Comparison of ENCODE assay signal across 7 cellular contexts in genomic region chr10:68016519-68016918, GRCh38. TPM values are rescaled to one million over a fixed set of nuclear protein-coding genes. Genes with fewer than 3 reads are reported as not detected.
A peak's percentile ranks its signal among the peaks of the same experiment; 100 is the strongest.
DNase-seq lines count a peak whose midpoint lies in the region; ATAC-seq and TF ChIP-seq lines count a peak whose summit lies in the region.
"Not testable (repeated sequence)": the region's sequence is repeated elsewhere in the genome, so short reads cannot be mapped to it uniquely, and the experiment has no call there.

No MANE protein-coding gene starts in this region.

- H3K4me3 Mint-ChIP-seq in CD8-positive, alpha-beta T cell; HFFc6; T-helper 1 cell treated with Interleukin-12 subunit alpha and Interleukin-12 subunit beta and Interleukin-4 antibody, amounts not matched to agents 30 μg/mL and 1 μg/mL, for 36 hours; activated CD4-positive, alpha-beta memory T cell treated with anti-CD3 and anti-CD28 coated beads for 36 hours; activated T-helper 1 cell treated with anti-CD3 and anti-CD28 coated beads, Interleukin-12 subunit alpha, Interleukin-12 subunit beta, Interleukin-2, Interleukin-4 antibody, amounts not matched to agents 30 ng/mL and 10 ng/mL and 1 ng/mL, durations not matched to agents 14 hours and 24 hours and 36 hours; activated naive CD8-positive, alpha-beta T cell: not testable (repeated sequence)
- H3K4me3 Mint-ChIP-seq in naive thymus-derived CD8-positive, alpha-beta T cell: peak overlapping the region in 1 of 10 donors; percentile 58

- CTCF ChIA-PET in CD8-positive, alpha-beta T cell (lab: Charles Lee): interaction anchor here (1.6 kb wide), 1 partner anchor 20 kb away, joined by 5 read pairs; no protein-coding TSS in a partner anchor
- CTCF ChIA-PET in activated CD4-positive, alpha-beta memory T cell treated with anti-CD3 and anti-CD28 coated beads for 36 hours (lab: Charles Lee): interaction anchor here (0.6 kb wide), 1 partner anchor 1498 kb away, joined by 4 read pairs; no protein-coding TSS in a partner anchor

- DNase-seq in CD8-positive, alpha-beta T cell; HFFc6; activated CD4-positive, alpha-beta memory T cell treated with anti-CD3 and anti-CD28 coated beads for 36 hours; activated T-helper 1 cell treated with anti-CD3 and anti-CD28 coated beads, Interleukin-12 subunit alpha, Interleukin-12 subunit beta, Interleukin-2, Interleukin-4 antibody, amounts not matched to agents 30 ng/mL and 10 ng/mL and 1 ng/mL, durations not matched to agents 14 hours and 24 hours and 36 hours (ENCODE audit: low spot score); naive thymus-derived CD8-positive, alpha-beta T cell: not testable (repeated sequence)

- TF ChIP-seq CTCF in CD8-positive, alpha-beta T cell (IDR thresholded peaks at IDR 0.05); HFFc6 (IDR thresholded peaks at IDR 0.05): not testable (repeated sequence)

- ATAC-seq in CD8-positive, alpha-beta T cell: not testable (repeated sequence)
- ATAC-seq in naive thymus-derived CD8-positive, alpha-beta T cell: peak in 1 of 2 donors; percentile 47

- H3K9me3 Mint-ChIP-seq in CD8-positive, alpha-beta T cell; HFFc6; activated CD4-positive, alpha-beta memory T cell treated with anti-CD3 and anti-CD28 coated beads for 36 hours; activated naive CD8-positive, alpha-beta T cell (ENCODE audit: low read depth): not testable (repeated sequence)
- H3K9me3 Mint-ChIP-seq in T-helper 1 cell treated with Interleukin-12 subunit alpha and Interleukin-12 subunit beta and Interleukin-4 antibody, amounts not matched to agents 30 μg/mL and 1 μg/mL, for 36 hours: peaks cover 19% of the 10 kb centered on the region
- peaks cover 13% of the 10 kb centered on the region for H3K9me3 Mint-ChIP-seq in activated T-helper 1 cell treated with anti-CD3 and anti-CD28 coated beads, Interleukin-12 subunit alpha, Interleukin-12 subunit beta, Interleukin-2, Interleukin-4 antibody, amounts not matched to agents 30 ng/mL and 10 ng/mL and 1 ng/mL, durations not matched to agents 14 hours and 24 hours and 36 hours
- H3K9me3 Mint-ChIP-seq in naive thymus-derived CD8-positive, alpha-beta T cell: peaks cover 0 to 17% (median 9%) of the 10 kb centered on the region in 9 donors

- intact Hi-C loops in CD8-positive, alpha-beta T cell (cut with DNase I, micrococcal nuclease); activated CD4-positive, alpha-beta memory T cell treated with anti-CD3 and anti-CD28 coated beads for 36 hours (cut with micrococcal nuclease); activated T-helper 1 cell treated with anti-CD3 and anti-CD28 coated beads, Interleukin-12 subunit alpha, Interleukin-12 subunit beta, Interleukin-2, Interleukin-4 antibody, amounts not matched to agents 30 ng/mL and 10 ng/mL and 1 ng/mL, durations not matched to agents 14 hours and 24 hours and 36 hours (cut with micrococcal nuclease): not testable (repeated sequence)

- peaks cover 13% of the 10 kb centered on the region for H3K36me3 ChIP-seq in CD8-positive, alpha-beta T cell (ENCODE audit: insufficient read depth, low read length)

- not testable (repeated sequence) for H3K27ac ChIP-seq in CD8-positive, alpha-beta T cell (ENCODE audit: low read depth, low read length)

- peaks cover 63% of the 10 kb centered on the region for H3K36me3 Mint-ChIP-seq in CD8-positive, alpha-beta T cell
- peaks cover 55% of the 10 kb centered on the region for H3K36me3 Mint-ChIP-seq in HFFc6 (ENCODE audit: low read depth)
- H3K36me3 Mint-ChIP-seq in T-helper 1 cell treated with Interleukin-12 subunit alpha and Interleukin-12 subunit beta and Interleukin-4 antibody, amounts not matched to agents 30 μg/mL and 1 μg/mL, for 36 hours (ENCODE audit: low read depth): peaks cover 42% of the 10 kb centered on the region
- H3K36me3 Mint-ChIP-seq in activated CD4-positive, alpha-beta memory T cell treated with anti-CD3 and anti-CD28 coated beads for 36 hours: peaks cover 33% of the 10 kb centered on the region
- H3K36me3 Mint-ChIP-seq in activated T-helper 1 cell treated with anti-CD3 and anti-CD28 coated beads, Interleukin-12 subunit alpha, Interleukin-12 subunit beta, Interleukin-2, Interleukin-4 antibody, amounts not matched to agents 30 ng/mL and 10 ng/mL and 1 ng/mL, durations not matched to agents 14 hours and 24 hours and 36 hours (ENCODE audit: low read depth): peaks cover 36% of the 10 kb centered on the region
- H3K36me3 Mint-ChIP-seq in activated naive CD8-positive, alpha-beta T cell: peaks cover 32% of the 10 kb centered on the region
- H3K36me3 Mint-ChIP-seq in naive thymus-derived CD8-positive, alpha-beta T cell: peaks cover 17 to 56% (median 34%) of the 10 kb centered on the region in 3 donors

- POLR2A ChIA-PET in CD8-positive, alpha-beta T cell (lab: Charles Lee); activated CD4-positive, alpha-beta memory T cell treated with anti-CD3 and anti-CD28 coated beads for 36 hours (lab: Charles Lee); naive thymus-derived CD8-positive, alpha-beta T cell (lab: Charles Lee): not testable (repeated sequence)

- H3K4me1 ChIP-seq in CD8-positive, alpha-beta T cell (ENCODE audit: insufficient read depth, low read length): not testable (repeated sequence)

- peak overlapping the region; percentile 33 for H3K27ac Mint-ChIP-seq in CD8-positive, alpha-beta T cell
- peak overlapping the region; percentile 62 for H3K27ac Mint-ChIP-seq in HFFc6
- peak overlapping the region; percentile 23 for H3K27ac Mint-ChIP-seq in T-helper 1 cell treated with Interleukin-12 subunit alpha and Interleukin-12 subunit beta and Interleukin-4 antibody, amounts not matched to agents 30 μg/mL and 1 μg/mL, for 36 hours
- H3K27ac Mint-ChIP-seq in activated CD4-positive, alpha-beta memory T cell treated with anti-CD3 and anti-CD28 coated beads for 36 hours: peak overlapping the region; percentile 44
- peak overlapping the region; percentile 14 for H3K27ac Mint-ChIP-seq in activated T-helper 1 cell treated with anti-CD3 and anti-CD28 coated beads, Interleukin-12 subunit alpha, Interleukin-12 subunit beta, Interleukin-2, Interleukin-4 antibody, amounts not matched to agents 30 ng/mL and 10 ng/mL and 1 ng/mL, durations not matched to agents 14 hours and 24 hours and 36 hours
- H3K27ac Mint-ChIP-seq in activated naive CD8-positive, alpha-beta T cell: peak overlapping the region; percentile 30
- H3K27ac Mint-ChIP-seq in naive thymus-derived CD8-positive, alpha-beta T cell: peak overlapping the region in 6 of 10 donors; percentile 10 to 71 (median 22)

- not testable (repeated sequence) for H3K4me3 ChIP-seq in CD8-positive, alpha-beta T cell (ENCODE audit: low read depth, low read length)

- H3K27me3 ChIP-seq in CD8-positive, alpha-beta T cell (ENCODE audit: insufficient read depth, low read length): not testable (repeated sequence)

- not testable (repeated sequence) for H3K27me3 Mint-ChIP-seq in CD8-positive, alpha-beta T cell (ENCODE audit: low read depth); T-helper 1 cell treated with Interleukin-12 subunit alpha and Interleukin-12 subunit beta and Interleukin-4 antibody, amounts not matched to agents 30 μg/mL and 1 μg/mL, for 36 hours (ENCODE audit: low read depth); activated CD4-positive, alpha-beta memory T cell treated with anti-CD3 and anti-CD28 coated beads for 36 hours; activated T-helper 1 cell treated with anti-CD3 and anti-CD28 coated beads, Interleukin-12 subunit alpha, Interleukin-12 subunit beta, Interleukin-2, Interleukin-4 antibody, amounts not matched to agents 30 ng/mL and 10 ng/mL and 1 ng/mL, durations not matched to agents 14 hours and 24 hours and 36 hours (ENCODE audit: insufficient read depth); activated naive CD8-positive, alpha-beta T cell; naive thymus-derived CD8-positive, alpha-beta T cell
- peaks cover 15% of the 10 kb centered on the region for H3K27me3 Mint-ChIP-seq in HFFc6 (ENCODE audit: insufficient read depth)

- not testable (repeated sequence) for H3K9me3 ChIP-seq in CD8-positive, alpha-beta T cell (ENCODE audit: low read length)

- H3K4me1 Mint-ChIP-seq in CD8-positive, alpha-beta T cell (ENCODE audit: low read depth): peaks cover 12% of the 10 kb centered on the region
- peaks cover 17% of the 10 kb centered on the region for H3K4me1 Mint-ChIP-seq in HFFc6 (ENCODE audit: low read depth)
- H3K4me1 Mint-ChIP-seq in T-helper 1 cell treated with Interleukin-12 subunit alpha and Interleukin-12 subunit beta and Interleukin-4 antibody, amounts not matched to agents 30 μg/mL and 1 μg/mL, for 36 hours (ENCODE audit: low read depth); activated CD4-positive, alpha-beta memory T cell treated with anti-CD3 and anti-CD28 coated beads for 36 hours (ENCODE audit: low read depth); activated T-helper 1 cell treated with anti-CD3 and anti-CD28 coated beads, Interleukin-12 subunit alpha, Interleukin-12 subunit beta, Interleukin-2, Interleukin-4 antibody, amounts not matched to agents 30 ng/mL and 10 ng/mL and 1 ng/mL, durations not matched to agents 14 hours and 24 hours and 36 hours (ENCODE audit: low read depth): not testable (repeated sequence)
- H3K4me1 Mint-ChIP-seq in activated naive CD8-positive, alpha-beta T cell (ENCODE audit: low read depth): peaks cover 11% of the 10 kb centered on the region
- peaks cover 7 to 20% (median 9%) of the 10 kb centered on the region in 4 donors for H3K4me1 Mint-ChIP-seq in naive thymus-derived CD8-positive, alpha-beta T cell

RNA-seq across cellular contexts. Expression of gene HERC4, which starts 58.6 kb away (rescaled TPM):
- total RNA-seq in CD8-positive, alpha-beta T cell: 10 to 100 TPM; 28.4 to 29.2 TPM
- total RNA-seq in HFFc6 (2021; fragmentation: NEBNext Ultra II Directional; extraction: Animal tissue kit (Norgen Biotek cat#: 25700)): 100 to 1,000 TPM; 220 to 297 (median 279) TPM
- 10 to 100 TPM; 55.7 to 59.0 TPM for total RNA-seq in activated CD4-positive, alpha-beta memory T cell treated with anti-CD3 and anti-CD28 coated beads for 36 hours
- total RNA-seq in activated T-helper 1 cell treated with anti-CD3 and anti-CD28 coated beads, Interleukin-12 subunit alpha, Interleukin-12 subunit beta, Interleukin-2, Interleukin-4 antibody, amounts not matched to agents 30 ng/mL and 10 ng/mL and 1 ng/mL, durations not matched to agents 14 hours and 24 hours and 36 hours: 42.3 and 53.1 TPM in 2 replicates
- total RNA-seq in naive thymus-derived CD8-positive, alpha-beta T cell: 100 to 1,000 TPM in 1 of 2 experiments, 10 to 100 TPM in 1; 99.4 to 106 TPM
- 10 to 100 TPM; 18.1 to 24.0 (median 18.7) TPM for polyA plus RNA-seq in naive thymus-derived CD8-positive, alpha-beta T cell
